ENCODE assay signal across 2 cellular contexts in the genomic region with DNA sequence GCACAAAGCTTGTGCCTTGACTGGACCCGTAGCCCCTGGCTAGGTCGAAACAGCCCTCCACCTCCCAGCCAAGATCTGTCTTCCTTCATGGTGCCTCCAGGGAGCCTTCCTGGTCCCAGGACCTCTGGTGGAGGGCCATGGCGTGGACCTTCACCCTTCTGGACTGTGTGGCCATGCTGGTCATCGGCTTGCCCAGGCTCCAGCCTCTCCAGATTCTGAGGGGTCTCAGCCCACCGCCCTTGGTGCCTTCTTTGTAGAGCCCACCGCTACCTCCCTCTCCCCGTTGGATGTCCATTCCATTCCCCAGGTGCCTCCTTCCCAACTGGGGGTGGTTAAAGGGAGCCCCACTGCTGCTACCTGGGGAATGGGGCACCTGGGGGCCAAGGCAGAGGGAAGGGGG.
TF ChIP-seq lines count a peak whose summit lies in the region.

No MANE protein-coding gene starts in this region.

TF ChIP-seq in SK-N-SH treated with all-trans-retinoic acid at 6 μM for 48 hours, 23 proteins besides CTCF, POLR2A, EP300 and RAD21 (continued from another document):
- TF ChIP-seq, protein P1, sequence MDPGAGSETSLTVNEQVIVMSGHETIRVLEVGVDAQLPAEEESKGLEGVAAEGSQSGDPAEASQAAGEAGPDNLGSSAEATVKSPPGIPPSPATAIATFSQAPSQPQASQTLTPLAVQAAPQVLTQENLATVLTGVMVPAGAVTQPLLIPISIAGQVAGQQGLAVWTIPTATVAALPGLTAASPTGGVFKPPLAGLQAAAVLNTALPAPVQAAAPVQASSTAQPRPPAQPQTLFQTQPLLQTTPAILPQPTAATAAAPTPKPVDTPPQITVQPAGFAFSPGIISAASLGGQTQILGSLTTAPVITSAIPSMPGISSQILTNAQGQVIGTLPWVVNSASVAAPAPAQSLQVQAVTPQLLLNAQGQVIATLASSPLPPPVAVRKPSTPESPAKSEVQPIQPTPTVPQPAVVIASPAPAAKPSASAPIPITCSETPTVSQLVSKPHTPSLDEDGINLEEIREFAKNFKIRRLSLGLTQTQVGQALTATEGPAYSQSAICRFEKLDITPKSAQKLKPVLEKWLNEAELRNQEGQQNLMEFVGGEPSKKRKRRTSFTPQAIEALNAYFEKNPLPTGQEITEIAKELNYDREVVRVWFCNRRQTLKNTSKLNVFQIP (CRISPR knock-in tag; IDR thresholded peaks at IDR 0.05; ENCODE audit: borderline replicate concordance, low read depth), result no peak
- TF ChIP-seq, protein P2, sequence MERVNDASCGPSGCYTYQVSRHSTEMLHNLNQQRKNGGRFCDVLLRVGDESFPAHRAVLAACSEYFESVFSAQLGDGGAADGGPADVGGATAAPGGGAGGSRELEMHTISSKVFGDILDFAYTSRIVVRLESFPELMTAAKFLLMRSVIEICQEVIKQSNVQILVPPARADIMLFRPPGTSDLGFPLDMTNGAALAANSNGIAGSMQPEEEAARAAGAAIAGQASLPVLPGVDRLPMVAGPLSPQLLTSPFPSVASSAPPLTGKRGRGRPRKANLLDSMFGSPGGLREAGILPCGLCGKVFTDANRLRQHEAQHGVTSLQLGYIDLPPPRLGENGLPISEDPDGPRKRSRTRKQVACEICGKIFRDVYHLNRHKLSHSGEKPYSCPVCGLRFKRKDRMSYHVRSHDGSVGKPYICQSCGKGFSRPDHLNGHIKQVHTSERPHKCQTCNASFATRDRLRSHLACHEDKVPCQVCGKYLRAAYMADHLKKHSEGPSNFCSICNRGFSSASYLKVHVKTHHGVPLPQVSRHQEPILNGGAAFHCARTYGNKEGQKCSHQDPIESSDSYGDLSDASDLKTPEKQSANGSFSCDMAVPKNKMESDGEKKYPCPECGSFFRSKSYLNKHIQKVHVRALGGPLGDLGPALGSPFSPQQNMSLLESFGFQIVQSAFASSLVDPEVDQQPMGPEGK (CRISPR knock-in tag; IDR thresholded peaks at IDR 0.05; ENCODE audit: borderline replicate concordance), result no peak
- TF ChIP-seq SNAI2 (CRISPR knock-in tag; IDR thresholded peaks at IDR 0.05), result no peak
- TF ChIP-seq ESRRG (CRISPR knock-in tag; IDR thresholded peaks at IDR 0.05), result no peak
- no peak for TF ChIP-seq ISL1 (CRISPR knock-in tag; IDR thresholded peaks at IDR 0.05)
- TF ChIP-seq OSR1 (CRISPR knock-in tag; IDR thresholded peaks at IDR 0.05), result no peak
- TF ChIP-seq ZNF8 (CRISPR knock-in tag; IDR thresholded peaks at IDR 0.05), result no peak
- TF ChIP-seq GLIS3 (CRISPR knock-in tag; IDR thresholded peaks at IDR 0.05), result no peak
- TF ChIP-seq, protein P3, sequence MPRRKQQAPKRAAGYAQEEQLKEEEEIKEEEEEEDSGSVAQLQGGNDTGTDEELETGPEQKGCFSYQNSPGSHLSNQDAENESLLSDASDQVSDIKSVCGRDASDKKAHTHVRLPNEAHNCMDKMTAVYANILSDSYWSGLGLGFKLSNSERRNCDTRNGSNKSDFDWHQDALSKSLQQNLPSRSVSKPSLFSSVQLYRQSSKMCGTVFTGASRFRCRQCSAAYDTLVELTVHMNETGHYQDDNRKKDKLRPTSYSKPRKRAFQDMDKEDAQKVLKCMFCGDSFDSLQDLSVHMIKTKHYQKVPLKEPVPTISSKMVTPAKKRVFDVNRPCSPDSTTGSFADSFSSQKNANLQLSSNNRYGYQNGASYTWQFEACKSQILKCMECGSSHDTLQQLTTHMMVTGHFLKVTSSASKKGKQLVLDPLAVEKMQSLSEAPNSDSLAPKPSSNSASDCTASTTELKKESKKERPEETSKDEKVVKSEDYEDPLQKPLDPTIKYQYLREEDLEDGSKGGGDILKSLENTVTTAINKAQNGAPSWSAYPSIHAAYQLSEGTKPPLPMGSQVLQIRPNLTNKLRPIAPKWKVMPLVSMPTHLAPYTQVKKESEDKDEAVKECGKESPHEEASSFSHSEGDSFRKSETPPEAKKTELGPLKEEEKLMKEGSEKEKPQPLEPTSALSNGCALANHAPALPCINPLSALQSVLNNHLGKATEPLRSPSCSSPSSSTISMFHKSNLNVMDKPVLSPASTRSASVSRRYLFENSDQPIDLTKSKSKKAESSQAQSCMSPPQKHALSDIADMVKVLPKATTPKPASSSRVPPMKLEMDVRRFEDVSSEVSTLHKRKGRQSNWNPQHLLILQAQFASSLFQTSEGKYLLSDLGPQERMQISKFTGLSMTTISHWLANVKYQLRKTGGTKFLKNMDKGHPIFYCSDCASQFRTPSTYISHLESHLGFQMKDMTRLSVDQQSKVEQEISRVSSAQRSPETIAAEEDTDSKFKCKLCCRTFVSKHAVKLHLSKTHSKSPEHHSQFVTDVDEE (CRISPR knock-in tag; IDR thresholded peaks at IDR 0.05), result no peak
- no peak for TF ChIP-seq ZNF565 (CRISPR knock-in tag; conservative IDR thresholded peaks at IDR 0.05; ENCODE audit: low read depth)
- no peak for TF ChIP-seq PPARA (CRISPR knock-in tag; IDR thresholded peaks at IDR 0.05; ENCODE audit: borderline replicate concordance)
- no peak for TF ChIP-seq TOX (CRISPR knock-in tag; IDR thresholded peaks at IDR 0.05; ENCODE audit: borderline replicate concordance)
- TF ChIP-seq CSDC2 (CRISPR knock-in tag; IDR thresholded peaks at IDR 0.05), result no peak
- TF ChIP-seq, protein P4, sequence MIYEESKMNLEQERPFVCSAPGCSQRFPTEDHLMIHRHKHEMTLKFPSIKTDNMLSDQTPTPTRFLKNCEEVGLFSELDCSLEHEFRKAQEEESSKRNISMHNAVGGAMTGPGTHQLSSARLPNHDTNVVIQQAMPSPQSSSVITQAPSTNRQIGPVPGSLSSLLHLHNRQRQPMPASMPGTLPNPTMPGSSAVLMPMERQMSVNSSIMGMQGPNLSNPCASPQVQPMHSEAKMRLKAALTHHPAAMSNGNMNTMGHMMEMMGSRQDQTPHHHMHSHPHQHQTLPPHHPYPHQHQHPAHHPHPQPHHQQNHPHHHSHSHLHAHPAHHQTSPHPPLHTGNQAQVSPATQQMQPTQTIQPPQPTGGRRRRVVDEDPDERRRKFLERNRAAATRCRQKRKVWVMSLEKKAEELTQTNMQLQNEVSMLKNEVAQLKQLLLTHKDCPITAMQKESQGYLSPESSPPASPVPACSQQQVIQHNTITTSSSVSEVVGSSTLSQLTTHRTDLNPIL (CRISPR knock-in tag; IDR thresholded peaks at IDR 0.05; ENCODE audit: low read depth), result no peak
- no peak for TF ChIP-seq BACH2 (CRISPR knock-in tag; IDR thresholded peaks at IDR 0.05; ENCODE audit: borderline replicate concordance)
- TF ChIP-seq RARB (CRISPR knock-in tag; IDR thresholded peaks at IDR 0.05), result no peak

TF ChIP-seq in SK-N-SH, 30 proteins besides CTCF, POLR2A, EP300 and RAD21:
- TF ChIP-seq, protein P5, sequence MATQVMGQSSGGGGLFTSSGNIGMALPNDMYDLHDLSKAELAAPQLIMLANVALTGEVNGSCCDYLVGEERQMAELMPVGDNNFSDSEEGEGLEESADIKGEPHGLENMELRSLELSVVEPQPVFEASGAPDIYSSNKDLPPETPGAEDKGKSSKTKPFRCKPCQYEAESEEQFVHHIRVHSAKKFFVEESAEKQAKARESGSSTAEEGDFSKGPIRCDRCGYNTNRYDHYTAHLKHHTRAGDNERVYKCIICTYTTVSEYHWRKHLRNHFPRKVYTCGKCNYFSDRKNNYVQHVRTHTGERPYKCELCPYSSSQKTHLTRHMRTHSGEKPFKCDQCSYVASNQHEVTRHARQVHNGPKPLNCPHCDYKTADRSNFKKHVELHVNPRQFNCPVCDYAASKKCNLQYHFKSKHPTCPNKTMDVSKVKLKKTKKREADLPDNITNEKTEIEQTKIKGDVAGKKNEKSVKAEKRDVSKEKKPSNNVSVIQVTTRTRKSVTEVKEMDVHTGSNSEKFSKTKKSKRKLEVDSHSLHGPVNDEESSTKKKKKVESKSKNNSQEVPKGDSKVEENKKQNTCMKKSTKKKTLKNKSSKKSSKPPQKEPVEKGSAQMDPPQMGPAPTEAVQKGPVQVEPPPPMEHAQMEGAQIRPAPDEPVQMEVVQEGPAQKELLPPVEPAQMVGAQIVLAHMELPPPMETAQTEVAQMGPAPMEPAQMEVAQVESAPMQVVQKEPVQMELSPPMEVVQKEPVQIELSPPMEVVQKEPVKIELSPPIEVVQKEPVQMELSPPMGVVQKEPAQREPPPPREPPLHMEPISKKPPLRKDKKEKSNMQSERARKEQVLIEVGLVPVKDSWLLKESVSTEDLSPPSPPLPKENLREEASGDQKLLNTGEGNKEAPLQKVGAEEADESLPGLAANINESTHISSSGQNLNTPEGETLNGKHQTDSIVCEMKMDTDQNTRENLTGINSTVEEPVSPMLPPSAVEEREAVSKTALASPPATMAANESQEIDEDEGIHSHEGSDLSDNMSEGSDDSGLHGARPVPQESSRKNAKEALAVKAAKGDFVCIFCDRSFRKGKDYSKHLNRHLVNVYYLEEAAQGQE (IDR thresholded peaks at IDR 0.05; ENCODE audit: low read depth, low read length), result no peak
